Comparison of ENCODE assay signal across 17 cellular contexts in genomic region chr20:44603327-44603726, GRCh38. TPM values are rescaled to one million over a fixed set of nuclear protein-coding genes. Genes with fewer than 3 reads are reported as not detected.
A peak's percentile ranks its signal among the peaks of the same experiment; 100 is the strongest.
DNase-seq lines count a peak whose midpoint lies in the region; ATAC-seq and TF ChIP-seq lines count a peak whose summit lies in the region.
"Had no signal": no experiment of that assay in that cellular context is flagged by ENCODE, and none has a peak within 500 bp of the region (broad histone marks: within the 10 kb centered on the region; RNA-seq: fewer than 3 reads in every experiment).

No MANE protein-coding gene starts in this region.

- H3K27ac ChIP-seq in mammary epithelial cell (ENCODE audit: insufficient read depth, low read depth, low read length) (no peak overlapping the region), OCI-LY1 (ENCODE audit: low read depth, low read length, poor library complexity, severe bottlenecking) (peak overlapping the region; percentile 73), foreskin keratinocyte (no peak overlapping the region), thoracic aorta (peak overlapping the region; percentile 6 to 39)

- in situ Hi-C loops in mammary epithelial cell (cut with MboI; ENCODE audit: low sequenced_read_pairs in 2 of 2): loop anchor here (10.0 to 25.0 kb wide), 3 partner anchors 219 to 391 kb away; partner anchors contain the start of gene OSER1 (in 2 of the 2)

- H3K27me3 ChIP-seq in mammary epithelial cell (ENCODE audit: insufficient read depth, low read length) (no peaks in the 10 kb centered on the region), OCI-LY1 (ENCODE audit: insufficient read depth, low read length) (no peaks in the 10 kb centered on the region), foreskin keratinocyte (no peaks in the 10 kb centered on the region), thoracic aorta (replicated peaks; ENCODE audit: insufficient read depth) (no peaks in the 10 kb centered on the region)

- no peaks in the 10 kb centered on the region for H4K20me1 ChIP-seq in mammary epithelial cell (ENCODE audit: insufficient read depth, low read length)
- H4K20me1 ChIP-seq in OCI-LY1 (ENCODE audit: insufficient read depth, low read length): no peaks in the 10 kb centered on the region

- peaks cover 12% of the 10 kb centered on the region for H3K4me1 Mint-ChIP-seq in MCF 10A (ENCODE audit: insufficient read depth, unreplicated experiment)

- H3K4me3 Mint-ChIP-seq in MCF 10A (ENCODE audit: unreplicated experiment): no peak overlapping the region
- H3K4me3 Mint-ChIP-seq: activated naive CD8-positive, alpha-beta T cell; CD4-positive, alpha-beta T cell; stimulated activated naive CD8-positive, alpha-beta T cell treated with anti-CD3 and anti-CD28 coated beads, Interleukin-15, amount 100 ng/mL, for 72 hours; T-helper 2 cell treated with Interferon-gamma antibody and Interleukin-4, amounts not matched to agents 5 μg/mL and 100 μg/mL, for 36 hours had no signal

- dilution Hi-C loops in mammary epithelial cell (cut with HindIII; ENCODE audit: low sequenced_read_pairs): no loop called here

- WGBS in mammary epithelial cell (ENCODE audit: low coverage, missing lambda C conversion rate): 92% methylated on average over 8 of the region's 8 CpGs

- DNase-seq in MCF 10A (ENCODE audit: unreplicated experiment): peak; percentile 8
- DNase-seq in mammary epithelial cell: no peak
- DNase-seq in foreskin keratinocyte: no peak
- DNase-seq in thoracic aorta (ENCODE audit: low spot score): no peak
- DNase-seq: activated CD4-positive, alpha-beta T cell treated with anti-CD3 and anti-CD28 coated beads for 4 hours; CD4-positive, alpha-beta T cell; DMS79 treated with DMSO at 0.1 percent for 48 hours; effector CD8-positive, alpha-beta T cell; NCI-H2081 treated with DMSO at 0.1 percent for 48 hours; stimulated activated naive CD8-positive, alpha-beta T cell treated with anti-CD3 and anti-CD28 coated beads, Interleukin-15, amount 100 ng/mL, for 72 hours had no signal

- H3K27me3 Mint-ChIP-seq in MCF 10A (ENCODE audit: insufficient read depth, unreplicated experiment): no peaks in the 10 kb centered on the region
- H3K27me3 Mint-ChIP-seq: activated naive CD8-positive, alpha-beta T cell; CD4-positive, alpha-beta T cell; stimulated activated naive CD8-positive, alpha-beta T cell treated with anti-CD3 and anti-CD28 coated beads, Interleukin-15, amount 100 ng/mL, for 72 hours had no signal

- BruUV-seq in MCF 10A (replicated peaks; lab: Mats Ljungman, UMichigan) (no TSS peak), mammary epithelial cell (replicated peaks; lab: Mats Ljungman, UMichigan) (no TSS peak)

- CTCF ChIA-PET in MCF 10A (lab: Yijun Ruan, JAX) (interaction anchor here (0.6 to 1.5 kb wide), 6 partner anchors 9 to 292 kb away, joined by 3 to 5 read pairs (median 4); no protein-coding TSS in a partner anchor), mammary epithelial cell (lab: Charles Lee; ENCODE audit: low non-redundant PET) (no interaction called here)

- H3K27ac Mint-ChIP-seq in MCF 10A (ENCODE audit: low read depth, unreplicated experiment): no peak overlapping the region
- H3K27ac Mint-ChIP-seq: activated naive CD8-positive, alpha-beta T cell; CD4-positive, alpha-beta T cell; stimulated activated naive CD8-positive, alpha-beta T cell treated with anti-CD3 and anti-CD28 coated beads, Interleukin-15, amount 100 ng/mL, for 72 hours; T-helper 2 cell treated with Interferon-gamma antibody and Interleukin-4, amounts not matched to agents 5 μg/mL and 100 μg/mL, for 36 hours had no signal

- H2AFZ ChIP-seq in mammary epithelial cell (ENCODE audit: low read depth, low read length) (no peak overlapping the region), OCI-LY1 (ENCODE audit: low read length) (no peak overlapping the region)

- H3K4me3 ChIP-seq in mammary epithelial cell (replicated peaks in 1 of 3; ENCODE audit: insufficient read depth in 1 of 3, low read depth in 2 of 3, low read length in 3 of 3) (no peak overlapping the region), OCI-LY1 (ENCODE audit: low read depth, low read length, poor library complexity, severe bottlenecking) (no peak overlapping the region), thoracic aorta (no peak overlapping the region)
- H3K4me3 ChIP-seq: skin epidermis had no signal

- H3K36me3 Mint-ChIP-seq in MCF 10A (ENCODE audit: insufficient read depth, unreplicated experiment): no peaks in the 10 kb centered on the region
- H3K36me3 Mint-ChIP-seq: activated naive CD8-positive, alpha-beta T cell had no signal

- H3K4me1 ChIP-seq in mammary epithelial cell (ENCODE audit: insufficient read depth, low read length): peaks cover 5% of the 10 kb centered on the region
- peaks cover 59% of the 10 kb centered on the region for H3K4me1 ChIP-seq in OCI-LY1 (ENCODE audit: insufficient read depth, low read length, severe bottlenecking)
- H3K4me1 ChIP-seq in foreskin keratinocyte: no peaks in the 10 kb centered on the region
- H3K4me1 ChIP-seq in thoracic aorta (ENCODE audit: control insufficient read depth in 1 of 2, low read depth in 2 of 2): peaks cover 47 to 50% of the 10 kb centered on the region in 2 donors

- no peak overlapping the region for H3K4me2 ChIP-seq in mammary epithelial cell (ENCODE audit: insufficient read depth, low read depth, low read length)
- peak overlapping the region; percentile 37; the same call in 1 of the 2 replicates for H3K4me2 ChIP-seq in OCI-LY1 (ENCODE audit: low read length)

- TF ChIP-seq CTCF in MCF 10A (IDR thresholded peaks at IDR 0.05; ENCODE audit: unreplicated experiment) (no peak), mammary epithelial cell (conservative IDR thresholded peaks at IDR 0.05 in 1 of 2, IDR thresholded peaks at IDR 0.05 in 1 of 2; ENCODE audit: extremely low read depth in 1 of 2, insufficient read depth in 1 of 2, low read depth in 1 of 2, low read length in 2 of 2) (no peak), OCI-LY1 (IDR thresholded peaks at IDR 0.05; ENCODE audit: low read length) (peak; percentile 55), foreskin keratinocyte (conservative IDR thresholded peaks at IDR 0.05) (peak; percentile 14), thoracic aorta (IDR thresholded peaks at IDR 0.05) (no peak)

- ATAC-seq in foreskin keratinocyte (no peak), thoracic aorta (ENCODE audit: insufficient number of reproducible peaks, low FRiP score, low read depth) (no peak), GM21528 (IDR thresholded peaks at IDR 0.05; ENCODE audit: low FRiP score, unreplicated experiment) (no peak), GM18873 (IDR thresholded peaks at IDR 0.05; ENCODE audit: low FRiP score, unreplicated experiment) (no peak), GM18519 (IDR thresholded peaks at IDR 0.05; ENCODE audit: low FRiP score, unreplicated experiment) (no peak)
- ATAC-seq: stimulated activated naive CD8-positive, alpha-beta T cell treated with anti-CD3 and anti-CD28 coated beads, Interleukin-15, amount 100 ng/mL, for 72 hours had no signal

- no peaks in the 10 kb centered on the region for H3K9me2 ChIP-seq in OCI-LY1 (ENCODE audit: low read depth, low read length)

- H3K9me3 ChIP-seq in mammary epithelial cell (replicated peaks; ENCODE audit: insufficient read depth, low read length) (no peaks in the 10 kb centered on the region), OCI-LY1 (ENCODE audit: low read length) (no peaks in the 10 kb centered on the region), thoracic aorta (no peaks in the 10 kb centered on the region)

- H3K79me2 ChIP-seq in mammary epithelial cell (ENCODE audit: insufficient read depth, low read length): no peaks in the 10 kb centered on the region
- H3K79me2 ChIP-seq in OCI-LY1 (ENCODE audit: insufficient read depth, low read length): no peaks in the 10 kb centered on the region

- H3K9ac ChIP-seq in mammary epithelial cell (ENCODE audit: insufficient read depth, low read length) (no peak overlapping the region), OCI-LY1 (ENCODE audit: low read length) (peak overlapping the region; percentile 0; the same call in 1 of the 2 replicates)

- POLR2A ChIA-PET in MCF 10A (lab: Yijun Ruan, JAX): interaction anchor here (0.5 to 0.9 kb wide), 4 partner anchors 13 to 867 kb away, joined by 3 to 5 read pairs (median 4); no protein-coding TSS in a partner anchor

- no peaks in the 10 kb centered on the region for H3K36me3 ChIP-seq in mammary epithelial cell (ENCODE audit: insufficient read depth, low read length)
- no peaks in the 10 kb centered on the region for H3K36me3 ChIP-seq in OCI-LY1 (ENCODE audit: insufficient read depth, low read length)
- no peaks in the 10 kb centered on the region for H3K36me3 ChIP-seq in thoracic aorta

- no peaks in the 10 kb centered on the region for H3K9me3 Mint-ChIP-seq in MCF 10A (ENCODE audit: unreplicated experiment)
- H3K9me3 Mint-ChIP-seq: CD4-positive, alpha-beta T cell; stimulated activated naive CD8-positive, alpha-beta T cell treated with anti-CD3 and anti-CD28 coated beads, Interleukin-15, amount 100 ng/mL, for 72 hours; T-helper 2 cell treated with Interferon-gamma antibody and Interleukin-4, amounts not matched to agents 5 μg/mL and 100 μg/mL, for 36 hours had no signal

- H3F3A ChIP-seq in OCI-LY1 (ENCODE audit: insufficient read depth, low read length): no peaks in the 10 kb centered on the region

- intact Hi-C loops in MCF 10A (cut with micrococcal nuclease) (loop anchor here (10.0 kb wide), 2 partner anchors 129 to 389 kb away; partner anchors contain the start of genes OSER1 and TTPAL), mammary epithelial cell (cut with micrococcal nuclease) (no loop called here)

RNA-seq across cellular contexts. Expression of gene PKIG, which starts 20.9 kb away (rescaled TPM):
- 19.2 and 24.8 TPM in 2 replicates for total RNA-seq in MCF 10A (2022)
- 10 to 100 TPM; 13.7 to 15.2 TPM for total RNA-seq in mammary epithelial cell
- 9.7 TPM for polyA plus RNA-seq in mammary epithelial cell
- 10.6 TPM for polyA minus RNA-seq in mammary epithelial cell
- total RNA-seq in foreskin keratinocyte: 19.9 and 20.7 TPM in 2 replicates
- 23.5 and 25.4 TPM in 2 replicates for polyA plus RNA-seq in foreskin keratinocyte
- 100 to 1,000 TPM; 125 to 186 TPM for total RNA-seq in thoracic aorta

RNA-seq across cellular contexts. Expression of gene ADA, which starts 48.2 kb away (rescaled TPM):
- 5.1 and 6.0 TPM in 2 replicates for total RNA-seq in MCF 10A (2022)
- 10 to 100 TPM in 1 of 2 donors, 1 to 10 TPM in 1; 4.2 to 10.5 TPM for total RNA-seq in mammary epithelial cell
- 23.0 TPM for polyA plus RNA-seq in mammary epithelial cell
- polyA minus RNA-seq in mammary epithelial cell: 9.3 TPM
- total RNA-seq in foreskin keratinocyte: 16.1 and 17.6 TPM in 2 replicates
- polyA plus RNA-seq in foreskin keratinocyte: 21.3 and 22.9 TPM in 2 replicates
- total RNA-seq in thoracic aorta: 10 to 100 TPM in 1 of 2 donors, 1 to 10 TPM in 1; 8.1 to 20.6 TPM

Comparison
In these comparisons a context has a peak if more than half of its experiments do, and no peak if none do; other contexts are left out.
1. CTCF ChIP-seq: peak in OCI-LY1 (single experiment) and foreskin keratinocyte (single experiment); none in MCF 10A (single experiment), mammary epithelial cell (0 of 2) and thoracic aorta (single experiment).
2. H3K27ac ChIP-seq: peak in OCI-LY1 (single experiment) and thoracic aorta (2 of 2); none in mammary epithelial cell (single experiment) and foreskin keratinocyte (single experiment).